In genomic region chr3:197952440-197952839, GRCh38 we compare ENCODE assay signal across 11 cellular contexts. TPM values are rescaled to one million over a fixed set of nuclear protein-coding genes. Genes with fewer than 3 reads are reported as not detected.
DNase-seq lines count a peak whose midpoint lies in the region; ATAC-seq, FAIRE-seq and TF ChIP-seq lines count a peak whose summit lies in the region.
"Had no signal": no experiment of that assay in that cellular context is flagged by ENCODE, and none has a peak within 500 bp of the region (broad histone marks: within the 10 kb centered on the region; RNA-seq: fewer than 3 reads in every experiment).

No MANE protein-coding gene starts in this region.

- SMC1A ChIA-PET in GM12878 (lab: Charles Lee; ENCODE audit: uncharacterized antibody, unreplicated experiment), result interaction anchor here (2.1 kb wide), 1 partner anchor 9 kb away, joined by 6 read pairs; no protein-coding TSS in a partner anchor

- H3K9me3 ChIP-seq in SK-N-SH (no peaks in the 10 kb centered on the region), GM12878 (replicated peaks; ENCODE audit: control insufficient read depth, insufficient read depth, low read length) (no peaks in the 10 kb centered on the region), neural cell (ENCODE audit: low read length) (no peaks in the 10 kb centered on the region)
- H3K9me3 ChIP-seq: prostate gland, SJCRH30 had no signal

- H4K20me1 ChIP-seq in SK-N-SH (ENCODE audit: insufficient read depth) (peaks cover 40% of the 10 kb centered on the region), KMS-11 (ENCODE audit: insufficient read depth) (0 out of 2 replicates have a peak, but pooled peaks cover 12% of the 10 kb centered on the region), GM12878 (ENCODE audit: control insufficient read depth, insufficient read depth) (peaks cover 7% of the 10 kb centered on the region), neural cell (ENCODE audit: insufficient read depth) (no peaks in the 10 kb centered on the region)

- in situ Hi-C loops in GM12878 (cut with MboI), result no loop called here

- POLR2A ChIA-PET in SK-N-SH (lab: Yijun Ruan, JAX), result no interaction called here
- POLR2A ChIA-PET in GM12878 (lab: Charles Lee), result interaction anchor here (0.6 kb wide), 1 partner anchor 55 kb away, joined by 4 read pairs; no protein-coding TSS in a partner anchor

- H3K4me3 ChIP-seq in SK-N-SH (ENCODE audit: low read depth in 2 of 2, low read length in 1 of 2), result 0 out of 4 replicates have a peak overlapping the region, but pooled peaks of 1 of the 2 experiments have one; percentile 86
- no peak overlapping the region for H3K4me3 ChIP-seq in KMS-11 (IDR thresholded peaks at IDR 0.05; ENCODE audit: insufficient read depth, low read depth, low read length)
- peak overlapping the region; percentile 12; the same call in 1 of the 2 replicates for H3K4me3 ChIP-seq in GM12878
- peak overlapping the region; percentile 75 for H3K4me3 ChIP-seq in neural cell (ENCODE audit: low read length)

- no peak for TF ChIP-seq EP300 in SK-N-SH (IDR thresholded peaks at IDR 0.05; ENCODE audit: borderline replicate concordance in 1 of 2, low read depth in 1 of 2, low read length in 1 of 2)
- no peak for TF ChIP-seq EP300 in GM12878 (IDR thresholded peaks at IDR 0.05; ENCODE audit: borderline replicate concordance in 1 of 2, control insufficient read depth in 1 of 2, low read depth in 2 of 2, low read length in 2 of 2)
- no peak for TF ChIP-seq EP300 in neural cell (conservative IDR thresholded peaks at IDR 0.05; ENCODE audit: poor library complexity, severe bottlenecking)

- H3K4me1 ChIP-seq in SK-N-SH (ENCODE audit: control insufficient read depth in 1 of 2, insufficient read depth in 2 of 2, low read depth in 1 of 2, low read length in 1 of 2) (peaks cover 10 to 28% of the 10 kb centered on the region in 2 experiments; a peak in 3 of 4 replicates), KMS-11 (ENCODE audit: low read depth, poor library complexity, severe bottlenecking) (peaks cover 22% of the 10 kb centered on the region), GM12878 (ENCODE audit: control insufficient read depth, insufficient read depth, low read length) (peaks cover 3% of the 10 kb centered on the region; the same call in 1 of the 2 replicates)
- H3K4me1 ChIP-seq: SJCRH30 had no signal

- H3K9me2 ChIP-seq in SK-N-SH (no peaks in the 10 kb centered on the region), neural cell (ENCODE audit: insufficient read depth, low read length) (no peaks in the 10 kb centered on the region)

- CTCF ChIA-PET in SK-N-SH (lab: Yijun Ruan, JAX), result no interaction called here
- CTCF ChIA-PET in GM12878 (lab: Yijun Ruan, JAX), result no interaction called here

- no peak for DNase-seq in SK-N-SH
- no peak for DNase-seq in GM12878 (ENCODE audit: low read depth, low spot score)
- no peak for DNase-seq in hypothalamus (lab: John Stamatoyannopoulos, UW)
- DNase-seq in NCI-H1694 treated with DMSO at 0.1 percent for 48 hours (lab: John Stamatoyannopoulos, UW), result no peak
- DNase-seq: activated CD4-positive, alpha-beta T cell treated with anti-CD3 and anti-CD28 coated beads, Interleukin-2, amount 50 U/mL, for 4 hours; SJCRH30 had no signal

- no TSS peak for BruUV-seq in GM12878 (replicated peaks; lab: Mats Ljungman, UMichigan)

- H3K79me2 ChIP-seq in SK-N-SH (ENCODE audit: insufficient read depth), result peaks cover 53% of the 10 kb centered on the region
- peaks cover 41% of the 10 kb centered on the region for H3K79me2 ChIP-seq in KMS-11 (ENCODE audit: insufficient read depth, low read depth)
- peaks cover 42% of the 10 kb centered on the region for H3K79me2 ChIP-seq in GM12878 (ENCODE audit: control insufficient read depth, insufficient read depth, low read length)
- H3K79me2 ChIP-seq in neural cell (replicated peaks; ENCODE audit: insufficient read depth, low read length), result peaks cover 34% of the 10 kb centered on the region

- RAD21 ChIA-PET in GM12878 (lab: Charles Lee; ENCODE audit: unreplicated experiment), result no interaction called here

- no peak for TF ChIP-seq POLR2A in GM12878 (IDR thresholded peaks at IDR 0.05; ENCODE audit: low read depth, low read length)

- peaks cover 38 to 62% of the 10 kb centered on the region in 2 experiments for H3K36me3 ChIP-seq in SK-N-SH (replicated peaks in 1 of 2; ENCODE audit: control insufficient read depth in 1 of 2, insufficient read depth in 2 of 2, low read length in 1 of 2)
- H3K36me3 ChIP-seq in KMS-11 (ENCODE audit: insufficient read depth), result peaks cover 42% of the 10 kb centered on the region; the same call in 1 of the 2 replicates
- H3K36me3 ChIP-seq in GM12878 (ENCODE audit: control insufficient read depth in 2 of 2, insufficient read depth in 2 of 2, low read length in 1 of 2), result peaks cover 13 to 49% of the 10 kb centered on the region in 2 experiments
- peaks cover 14% of the 10 kb centered on the region for H3K36me3 ChIP-seq in neural cell (ENCODE audit: insufficient read depth, low read length)

- H3F3A ChIP-seq in SK-N-SH (replicated peaks; ENCODE audit: insufficient read depth), result peaks cover 50% of the 10 kb centered on the region
- H3F3A ChIP-seq in neural cell (ENCODE audit: insufficient read depth, low read length, poor library complexity, severe bottlenecking), result no peaks in the 10 kb centered on the region

- ATAC-seq in SK-N-SH treated with all-trans-retinoic acid at 6 μM for 48 hours, result no peak
- no peak for ATAC-seq in GM12878
- no peak for ATAC-seq in GM21360 (IDR thresholded peaks at IDR 0.05; ENCODE audit: unreplicated experiment)

- no peak for TF ChIP-seq RAD21 in SK-N-SH (IDR thresholded peaks at IDR 0.05; ENCODE audit: low read length)
- TF ChIP-seq RAD21 in GM12878 (IDR thresholded peaks at IDR 0.05; ENCODE audit: insufficient read depth, low read depth, low read length), result no peak
- no peak for TF ChIP-seq RAD21 in neural cell (conservative IDR thresholded peaks at IDR 0.05)

- TF ChIP-seq CTCF in SK-N-SH (IDR thresholded peaks at IDR 0.05) (no peak), KMS-11 (conservative IDR thresholded peaks at IDR 0.05; ENCODE audit: low read depth, low read length) (no peak), GM12878 (IDR thresholded peaks at IDR 0.05 in 2 of 3, conservative IDR thresholded peaks at IDR 0.05 in 1 of 3; ENCODE audit: control insufficient read depth in 2 of 3, extremely low read depth in 1 of 3, insufficient read depth in 1 of 3, low read depth in 3 of 3, low read length in 3 of 3) (no peak), neural cell (IDR thresholded peaks at IDR 0.05; ENCODE audit: poor library complexity, severe bottlenecking) (no peak)

- intact Hi-C loops in GM12878 (cut with micrococcal nuclease; ENCODE audit: unreplicated experiment), result no loop called here

- H3K9ac ChIP-seq in SK-N-SH, result no peak overlapping the region; the same call in 1 of the 2 replicates
- H3K9ac ChIP-seq in KMS-11, result no peak overlapping the region
- no peak overlapping the region for H3K9ac ChIP-seq in GM12878 (ENCODE audit: control insufficient read depth, insufficient read depth, low read length)
- no peak overlapping the region for H3K9ac ChIP-seq in neural cell (ENCODE audit: low read length)

- H3K27me3 ChIP-seq in SK-N-SH (ENCODE audit: insufficient read depth) (no peaks in the 10 kb centered on the region), KMS-11 (ENCODE audit: insufficient read depth, low read depth) (no peaks in the 10 kb centered on the region), GM12878 (replicated peaks in 1 of 2; ENCODE audit: control insufficient read depth in 2 of 2, insufficient read depth in 2 of 2, low read length in 1 of 2) (no peaks in the 10 kb centered on the region), neural cell (ENCODE audit: insufficient read depth, low read depth, low read length) (no peaks in the 10 kb centered on the region)
- H3K27me3 ChIP-seq: SJCRH30 had no signal

- H3K27ac ChIP-seq in SK-N-SH (ENCODE audit: low read depth in 2 of 2, low read length in 1 of 2), result peak overlapping the region in 1 of 2 experiments; percentile 20; a peak in 1 of 4 replicates
- H3K27ac ChIP-seq in KMS-11, result no peak overlapping the region
- H3K27ac ChIP-seq in GM12878 (ENCODE audit: control insufficient read depth, insufficient read depth), result no peak overlapping the region
- H3K27ac ChIP-seq in neural cell (ENCODE audit: low read length), result no peak overlapping the region
- H3K27ac ChIP-seq: prostate gland, SJCRH30 had no signal

- 80% methylated on average over 9 of the region's 9 CpGs for WGBS in SK-N-SH (ENCODE audit: low lambda C conversion rate)
- 66% methylated on average over 9 of the region's 9 CpGs for WGBS in GM12878 (ENCODE audit: insufficient coverage, insufficient replicate concordance, low lambda C conversion rate, missing lambda C conversion rate)

- H2AFZ ChIP-seq in SK-N-SH (ENCODE audit: low read depth), result no peak overlapping the region
- H2AFZ ChIP-seq in KMS-11 (ENCODE audit: low read depth), result no peak overlapping the region
- H2AFZ ChIP-seq in GM12878 (ENCODE audit: control insufficient read depth, low read depth, low read length), result no peak overlapping the region
- no peak overlapping the region for H2AFZ ChIP-seq in neural cell (ENCODE audit: low read depth, low read length)

- H3K4me2 ChIP-seq in SK-N-SH (peak overlapping the region; percentile 83), KMS-11 (peak overlapping the region; percentile 85; the same call in 1 of the 2 replicates), GM12878 (ENCODE audit: control insufficient read depth, insufficient read depth) (peak overlapping the region; percentile 51), neural cell (ENCODE audit: low read length) (no peak overlapping the region)

- FAIRE-seq in GM12878 (lab: Jason Lieb, UNC), result no peak

RNA-seq across cellular contexts. Expression of gene RPL35A, which starts 2.5 kb away (rescaled TPM):
- polyA plus RNA-seq in SK-N-SH (2012; rRNA removed) (875 and 919 TPM in 2 replicates), GM12878 (2011; rRNA removed) (1,355 and 2,033 TPM in 2 replicates), GM12878 (2014; fragmentation: Illumina TruSeq; extraction: Trizol) (2,605 and 3,098 TPM in 2 replicates), GM12878 (2014; fragmentation: Nextera tagmentation; extraction: Ambion mirVana) (1,000 to 10,000 TPM; 2,763 to 3,144 TPM), GM12878 (2014; rRNA removed) (1,819 and 2,206 TPM in 2 replicates), GM12878 (2016; fragmentation: Nextera tagmentation; extraction: Ambion mirVana) (1,000 to 10,000 TPM; 1,637 to 1,641 TPM), neural cell (1,126 and 1,553 TPM in 2 replicates)
- 1,201 and 1,818 TPM in 2 replicates for polyA plus RNA-seq in SK-N-SH (2012; cell fraction: cytosol; rRNA removed)
- 148 and 230 TPM in 2 replicates for polyA plus RNA-seq in SK-N-SH (2012; cell fraction: nucleus; rRNA removed)
- 152 and 158 TPM in 2 replicates for total RNA-seq in GM12878 (2013; cell fraction: nucleolus; rRNA removed)
- total RNA-seq in GM12878 (2014; rRNA removed) (774 and 1,139 TPM in 2 replicates), GM12878 (2014; rRNA removed; fragmentation: Illumina TruSeq; extraction: Trizol) (2,045 and 2,048 TPM in 2 replicates), GM12878 (2021) (1,469 and 1,543 TPM in 2 replicates)
- polyA plus RNA-seq in GM12878 (2011; ENCODE audit: low read depth), result 7,666 TPM
- polyA plus RNA-seq in GM12878 (2011; cell fraction: cytosol; rRNA removed), result 588 and 600 TPM in 2 replicates
- polyA plus RNA-seq in GM12878 (2011; cell fraction: nucleus; rRNA removed), result 326 and 453 TPM in 2 replicates
- polyA plus RNA-seq in GM12878 (2012), result 3,017 and 3,888 TPM in 2 replicates
- 184 and 244 TPM in 2 replicates for polyA minus RNA-seq in GM12878 (2011; rRNA and poly(A)+ RNA removed)
- polyA minus RNA-seq in GM12878 (2011; cell fraction: cytosol; rRNA and poly(A)+ RNA removed), result 126 and 163 TPM in 2 replicates
- polyA minus RNA-seq in GM12878 (2011; cell fraction: nucleus; rRNA and poly(A)+ RNA removed), result 34.9 and 49.6 TPM in 2 replicates
- 285 and 363 TPM in 2 replicates for polyA minus RNA-seq in neural cell

RNA-seq across cellular contexts. Expression of gene LMLN, which starts 7.6 kb away (rescaled TPM):
- 7.4 and 10.8 TPM in 2 replicates for polyA plus RNA-seq in SK-N-SH (2012; rRNA removed)
- 7.9 and 8.0 TPM in 2 replicates for polyA plus RNA-seq in SK-N-SH (2012; cell fraction: cytosol; rRNA removed)
- polyA plus RNA-seq in SK-N-SH (2012; cell fraction: nucleus; rRNA removed), result 8.5 and 11.1 TPM in 2 replicates
- 3.9 and 6.8 TPM in 2 replicates for total RNA-seq in GM12878 (2013; cell fraction: nucleolus; rRNA removed)
- total RNA-seq in GM12878 (2014; rRNA removed), result 0.54 and 0.68 TPM in 2 replicates
- total RNA-seq in GM12878 (2014; rRNA removed; fragmentation: Illumina TruSeq; extraction: Trizol), result 0.55 and 1.0 TPM in 2 replicates
- 0.95 and 1.1 TPM in 2 replicates for total RNA-seq in GM12878 (2021)
- 1.1 TPM for polyA plus RNA-seq in GM12878 (2011; ENCODE audit: low read depth)
- polyA plus RNA-seq in GM12878 (2011; rRNA removed), result 1.5 and 1.6 TPM in 2 replicates
- 0.69 and 0.72 TPM in 2 replicates for polyA plus RNA-seq in GM12878 (2011; cell fraction: cytosol; rRNA removed)
- 0.99 and 1.0 TPM in 2 replicates for polyA plus RNA-seq in GM12878 (2011; cell fraction: nucleus; rRNA removed)
- 0.65 and 0.77 TPM in 2 replicates for polyA plus RNA-seq in GM12878 (2012)
- 0.54 and 1.00 TPM in 2 replicates for polyA plus RNA-seq in GM12878 (2014; fragmentation: Illumina TruSeq; extraction: Trizol)
- polyA plus RNA-seq in GM12878 (2014; fragmentation: Nextera tagmentation; extraction: Ambion mirVana), result under 1 TPM; 0.02 to 0.18 TPM
- polyA plus RNA-seq in GM12878 (2014; rRNA removed), result 0.88 and 1.4 TPM in 2 replicates
- polyA plus RNA-seq in GM12878 (2016; fragmentation: Nextera tagmentation; extraction: Ambion mirVana), result 1 to 10 TPM in 1 of 2 experiments, under 1 TPM in 1; 0.73 to 1.7 TPM
- 1.4 and 2.3 TPM in 2 replicates for polyA minus RNA-seq in GM12878 (2011; rRNA and poly(A)+ RNA removed)
- 1.3 and 1.6 TPM in 2 replicates for polyA minus RNA-seq in GM12878 (2011; cell fraction: cytosol; rRNA and poly(A)+ RNA removed)
- 1.2 and 1.5 TPM in 2 replicates for polyA minus RNA-seq in GM12878 (2011; cell fraction: nucleus; rRNA and poly(A)+ RNA removed)
- polyA plus RNA-seq in neural cell, result 3.1 and 6.9 TPM in 2 replicates
- polyA minus RNA-seq in neural cell, result 13.1 and 17.4 TPM in 2 replicates

Comparison
In these comparisons a context has a peak if more than half of its experiments do, and no peak if none do; other contexts are left out.
1. Of the 26 proteins assayed by ChIP-seq in both GM12878 and SK-N-SH: peak only in GM12878: POLR2AphosphoS5; only in SK-N-SH: none; in both: none; in neither: 25.